ENCODE assay signal across 18 cellular contexts in genomic region chrX:20829665-20830481, GRCh38.
DNase-seq lines count a peak whose midpoint lies in the region; ATAC-seq and TF ChIP-seq lines count a peak whose summit lies in the region.
"Had no signal": no experiment of that assay in that cellular context is flagged by ENCODE, and none has a peak within 500 bp of the region (broad histone marks: within the 10 kb centered on the region; RNA-seq: fewer than 3 reads in every experiment).

No MANE protein-coding gene starts in this region.

- no peaks in the 10 kb centered on the region for H3K27me3 ChIP-seq in mammary epithelial cell (ENCODE audit: insufficient read depth, low read length)
- H3K27me3 ChIP-seq in osteoblast (ENCODE audit: insufficient read depth, low read length): no peaks in the 10 kb centered on the region
- H3K27me3 ChIP-seq: ascending aorta, heart right ventricle, left lung, stomach had no signal

- in situ Hi-C loops in mammary epithelial cell (cut with MboI; ENCODE audit: low sequenced_read_pairs in 2 of 2): no loop called here

- H3K79me2 ChIP-seq in mammary epithelial cell (ENCODE audit: insufficient read depth, low read length): no peaks in the 10 kb centered on the region
- H3K79me2 ChIP-seq in osteoblast (ENCODE audit: insufficient read depth, low read length): no peaks in the 10 kb centered on the region

- no peaks in the 10 kb centered on the region for H4K20me1 ChIP-seq in mammary epithelial cell (ENCODE audit: insufficient read depth, low read length)
- H4K20me1 ChIP-seq in osteoblast (ENCODE audit: insufficient read depth, low read length): no peaks in the 10 kb centered on the region

- CTCF ChIA-PET in mammary epithelial cell (lab: Charles Lee; ENCODE audit: low non-redundant PET): interaction anchor here (0.6 kb wide), 2 partner anchors 8 to 327 kb away, joined by 3 to 5 read pairs; no protein-coding TSS in a partner anchor

- BruUV-seq in mammary epithelial cell (replicated peaks; lab: Mats Ljungman, UMichigan): no TSS peak

- H3K4me3 ChIP-seq in mammary epithelial cell (replicated peaks in 1 of 3; ENCODE audit: insufficient read depth in 1 of 3, low read depth in 2 of 3, low read length in 3 of 3): no peak overlapping the region
- no peak overlapping the region for H3K4me3 ChIP-seq in osteoblast (ENCODE audit: insufficient read depth, low read length)
- H3K4me3 ChIP-seq: ascending aorta, heart right ventricle, left lung, stomach had no signal

- TF ChIP-seq CTCF in mammary epithelial cell (conservative IDR thresholded peaks at IDR 0.05 in 1 of 2, IDR thresholded peaks at IDR 0.05 in 1 of 2; ENCODE audit: extremely low read depth in 1 of 2, insufficient read depth in 1 of 2, low read depth in 1 of 2, low read length in 2 of 2) (no peak), osteoblast (IDR thresholded peaks at IDR 0.05; ENCODE audit: extremely low read depth, low read depth, low read length) (no peak)

- dilution Hi-C loops in mammary epithelial cell (cut with HindIII; ENCODE audit: low sequenced_read_pairs): no loop called here

- no peak overlapping the region for H3K9ac ChIP-seq in mammary epithelial cell (ENCODE audit: insufficient read depth, low read length)

- H3K27ac ChIP-seq in mammary epithelial cell (ENCODE audit: insufficient read depth, low read depth, low read length): no peak overlapping the region
- no peak overlapping the region for H3K27ac ChIP-seq in osteoblast (ENCODE audit: low read depth, low read length)
- H3K27ac ChIP-seq: ascending aorta, heart right ventricle, left lung, stomach had no signal

- DNase-seq in ELR (ENCODE audit: low read depth) (peak; percentile 28), NCI-H1417 treated with DMSO at 0.1 percent for 48 hours (lab: John Stamatoyannopoulos, UW) (peak; percentile 62), mammary epithelial cell (peak; percentile 54), osteoblast (ENCODE audit: insufficient read length, low spot score, missing footprints) (peak; percentile 18), pons (ENCODE audit: low spot score) (no peak)
- DNase-seq in activated naive CD4-positive, alpha-beta T cell treated with Interleukin-2 at 50 U/mL for 16 hours: no peak
- DNase-seq: activated CD4-positive, alpha-beta T cell treated with anti-CD3 and anti-CD28 coated beads, Interleukin-2, amount 10 ng/mL, durations not matched to agents 7 days and 5 days; CD4-positive, alpha-beta memory T cell; effector memory CD8-positive, alpha-beta T cell; heart right ventricle; KG1; left lung; stomach; T-helper 2 cell had no signal

- intact Hi-C loops in mammary epithelial cell (cut with micrococcal nuclease): no loop called here

- H2AFZ ChIP-seq in mammary epithelial cell (ENCODE audit: low read depth, low read length) (no peak overlapping the region), osteoblast (ENCODE audit: low read length) (no peak overlapping the region)

- H3K9me3 ChIP-seq in mammary epithelial cell (replicated peaks; ENCODE audit: insufficient read depth, low read length) (no peaks in the 10 kb centered on the region), osteoblast (ENCODE audit: low read depth, low read length) (no peaks in the 10 kb centered on the region)
- H3K9me3 ChIP-seq: ascending aorta, left lung had no signal

- H3K4me2 ChIP-seq in mammary epithelial cell (ENCODE audit: insufficient read depth, low read depth, low read length) (no peak overlapping the region), osteoblast (ENCODE audit: insufficient read depth, low read length) (no peak overlapping the region)

- no peak for ATAC-seq in HG02642 (IDR thresholded peaks at IDR 0.05; ENCODE audit: poor library complexity, unreplicated experiment)
- ATAC-seq: effector memory CD8-positive, alpha-beta T cell; heart right ventricle; left lung; natural killer cell treated with Interleukin-12 subunit alpha and Interleukin-12 subunit beta and Interleukin-15 and Interleukin-18, amount 100 ng/mL, for 72 hours; sciatic nerve had no signal

- H3K4me1 ChIP-seq in mammary epithelial cell (ENCODE audit: insufficient read depth, low read length) (no peaks in the 10 kb centered on the region), osteoblast (ENCODE audit: insufficient read depth, low read length) (no peaks in the 10 kb centered on the region)
- H3K4me1 ChIP-seq: ascending aorta, heart right ventricle, left lung, stomach had no signal

- WGBS in mammary epithelial cell (ENCODE audit: low coverage, missing lambda C conversion rate): 50% methylated on average over 5 of the region's 5 CpGs

- H3K36me3 ChIP-seq in mammary epithelial cell (ENCODE audit: insufficient read depth, low read length): no peaks in the 10 kb centered on the region
- no peaks in the 10 kb centered on the region for H3K36me3 ChIP-seq in osteoblast (ENCODE audit: insufficient read depth, low read length)
- H3K36me3 ChIP-seq: ascending aorta, heart right ventricle, left lung, stomach had no signal

Comparison
In these comparisons a context has a peak if more than half of its experiments do, and no peak if none do; other contexts are left out.
1. DNase-seq: peak in ELR (single experiment), NCI-H1417 treated with DMSO at 0.1 percent for 48 hours (single experiment), mammary epithelial cell (single experiment) and osteoblast (single experiment); none in activated naive CD4-positive, alpha-beta T cell treated with Interleukin-2 at 50 U/mL for 16 hours (single experiment) and pons (single experiment).